ENCODE assay signal across 10 cellular contexts in the genomic region with DNA sequence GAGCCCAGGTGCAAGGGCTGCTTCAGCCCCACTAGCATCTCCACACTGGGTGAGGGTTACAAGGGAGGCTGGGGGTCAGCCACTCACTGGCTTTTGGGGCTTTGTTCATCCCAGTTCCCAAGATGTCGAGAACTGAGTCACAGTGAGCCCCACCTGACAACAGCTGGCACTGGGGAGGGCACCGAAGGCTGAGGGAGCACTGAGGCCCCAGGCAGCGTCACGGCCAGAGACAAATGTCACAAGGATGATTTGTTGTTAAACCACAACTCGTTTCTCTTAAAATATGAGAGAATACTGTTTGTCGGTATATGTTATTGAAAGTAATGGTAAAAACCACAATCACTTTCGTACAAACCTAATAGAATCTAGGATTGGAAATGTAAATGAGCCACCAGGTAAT.
DNase-seq lines count a peak whose midpoint lies in the region; ATAC-seq and TF ChIP-seq lines count a peak whose summit lies in the region.
"Had no signal": no experiment of that assay in that cellular context is flagged by ENCODE, and none has a peak within 500 bp of the region (broad histone marks: within the 10 kb centered on the region; RNA-seq: fewer than 3 reads in every experiment).

No MANE protein-coding gene starts in this region.

- DNase-seq in T-helper 2 cell (peak in 3 of 5 experiments; percentile 9 to 85 (median 41)), coronary artery (ENCODE audit: low spot score) (no peak), middle frontal gyrus (ENCODE audit: extremely low spot score, low spot score) (no peak), amniotic stem cell (lab: John Stamatoyannopoulos, UW) (no peak), inferior parietal cortex (ENCODE audit: extremely low spot score) (no peak)
- no peak for DNase-seq in naive thymus-derived CD4-positive, alpha-beta T cell
- DNase-seq: DMS79, SJCRH30 had no signal

- peaks cover 61 to 88% of the 10 kb centered on the region in 2 donors for H3K4me1 ChIP-seq in naive thymus-derived CD4-positive, alpha-beta T cell (ENCODE audit: control insufficient read depth in 2 of 2, insufficient read depth in 2 of 2, low read length in 2 of 2)

- ATAC-seq in GM18519 (IDR thresholded peaks at IDR 0.05; ENCODE audit: low FRiP score, unreplicated experiment): peak; percentile 20
- ATAC-seq in GM21528 (IDR thresholded peaks at IDR 0.05; ENCODE audit: low FRiP score, unreplicated experiment): peak; percentile 41
- peak; percentile 49 for ATAC-seq in naive thymus-derived CD4-positive, alpha-beta T cell

- CTCF ChIA-PET in naive thymus-derived CD4-positive, alpha-beta T cell (lab: Charles Lee): interaction anchor here (0.9 kb wide), 1 partner anchor 9 kb away, joined by 3 read pairs; no protein-coding TSS in a partner anchor

- no peaks in the 10 kb centered on the region for H3K27me3 ChIP-seq in naive thymus-derived CD4-positive, alpha-beta T cell (ENCODE audit: control insufficient read depth in 2 of 2, insufficient read depth in 2 of 2, low read length in 2 of 2)
- H3K27me3 ChIP-seq: SJCRH30 had no signal

- no peaks in the 10 kb centered on the region for H3K9me3 ChIP-seq in naive thymus-derived CD4-positive, alpha-beta T cell (ENCODE audit: control insufficient read depth in 2 of 3, low read length in 3 of 3)
- H3K9me3 ChIP-seq: SJCRH30 had no signal

- POLR2A ChIA-PET in naive thymus-derived CD4-positive, alpha-beta T cell (lab: Charles Lee): interaction anchor here (1.1 to 1.3 kb wide), 3 partner anchors 11 to 35 kb away, joined by 3 to 5 read pairs (median 4); no protein-coding TSS in a partner anchor

- H3K4me3 Mint-ChIP-seq in naive thymus-derived CD4-positive, alpha-beta T cell: peak overlapping the region in 7 of 10 donors; percentile 6 to 65 (median 52)

- intact Hi-C loops in naive thymus-derived CD4-positive, alpha-beta T cell (cut with micrococcal nuclease): loop anchor here (2.0 to 5.0 kb wide), 2 partner anchors 19 to 220 kb away; partner anchors contain the start of gene CELF2 (in 1 of the 2)

- peaks cover 71 to 95% (median 83%) of the 10 kb centered on the region in 7 donors for H3K4me1 Mint-ChIP-seq in naive thymus-derived CD4-positive, alpha-beta T cell

- TF ChIP-seq CTCF in coronary artery (IDR thresholded peaks at IDR 0.05): no peak

- H3K4me3 ChIP-seq in naive thymus-derived CD4-positive, alpha-beta T cell (ENCODE audit: low read length): no peak overlapping the region
- H3K4me3 ChIP-seq in coronary artery: no peak overlapping the region
- H3K4me3 ChIP-seq: SJCRH30 had no signal

- no peaks in the 10 kb centered on the region for H3K27me3 Mint-ChIP-seq in naive thymus-derived CD4-positive, alpha-beta T cell

- no peaks in the 10 kb centered on the region for H3K9me3 Mint-ChIP-seq in naive thymus-derived CD4-positive, alpha-beta T cell

- peak overlapping the region; percentile 21 for H3K27ac ChIP-seq in naive thymus-derived CD4-positive, alpha-beta T cell (ENCODE audit: low read depth, low read length)
- H3K27ac ChIP-seq in coronary artery: no peak overlapping the region
- H3K27ac ChIP-seq: SJCRH30 had no signal

- H3K36me3 Mint-ChIP-seq in naive thymus-derived CD4-positive, alpha-beta T cell: peaks cover 7 to 50% (median 20%) of the 10 kb centered on the region in 5 donors

- peaks cover 0 to 18% (median 3%) of the 10 kb centered on the region in 3 experiments for H3K36me3 ChIP-seq in naive thymus-derived CD4-positive, alpha-beta T cell (ENCODE audit: control insufficient read depth in 2 of 3, insufficient read depth in 3 of 3, low read length in 3 of 3)

- H3K27ac Mint-ChIP-seq in naive thymus-derived CD4-positive, alpha-beta T cell: peak overlapping the region; percentile 50 to 92 (median 85)

Comparison
In these comparisons a context has a peak if more than half of its experiments do, and no peak if none do; other contexts are left out.
1. DNase-seq: peak in T-helper 2 cell (3 of 5); none in naive thymus-derived CD4-positive, alpha-beta T cell (0 of 9), coronary artery (single experiment), middle frontal gyrus (single experiment), amniotic stem cell (single experiment) and inferior parietal cortex (single experiment).
2. Peak in every context shown above with its lines, with median percentiles within 50 percentile points of each other: ATAC-seq.